8 cellular contexts compared by ENCODE assay signal in genomic region chr12:12726543-12727093, GRCh38. TPM values are rescaled to one million over a fixed set of nuclear protein-coding genes. Genes with fewer than 3 reads are reported as not detected.
DNase-seq lines count a peak whose midpoint lies in the region; ATAC-seq and TF ChIP-seq lines count a peak whose summit lies in the region.

No MANE protein-coding gene starts in this region.

- ATAC-seq in CD4-positive, alpha-beta T cell (ENCODE audit: poor library complexity) = no peak
- no peak for ATAC-seq in activated CD8-positive, alpha-beta T cell treated with anti-CD3 and anti-CD28 coated beads, Interleukin-2, amount 10 ng/mL, durations not matched to agents 7 days and 5 days
- ATAC-seq in GM21423 (IDR thresholded peaks at IDR 0.05; ENCODE audit: unreplicated experiment) = no peak

- no CpG with 5 or more reads among the region's 6 CpGs for WGBS in iPS DF 6.9 (ENCODE audit: insufficient coverage, insufficient read length)
- 9 to 26% (median 22%) methylated on average over 6 of the region's 6 CpGs for WGBS in spleen, 5 donors

- H3K36me3 Mint-ChIP-seq in CD4-positive, alpha-beta T cell (ENCODE audit: low read depth) = peaks cover 60% of the 10 kb centered on the region
- peaks cover 69% of the 10 kb centered on the region for H3K36me3 Mint-ChIP-seq in activated CD8-positive, alpha-beta T cell treated with anti-CD3 and anti-CD28 coated beads, Interleukin-2, amount 10 ng/mL, durations not matched to agents 7 days and 5 days (ENCODE audit: low read depth)

- peaks cover 55% of the 10 kb centered on the region for H3K4me1 Mint-ChIP-seq in CD4-positive, alpha-beta T cell (ENCODE audit: low read depth)
- H3K4me1 Mint-ChIP-seq in activated CD8-positive, alpha-beta T cell treated with anti-CD3 and anti-CD28 coated beads, Interleukin-2, amount 10 ng/mL, durations not matched to agents 7 days and 5 days (ENCODE audit: low read depth) = peaks cover 31% of the 10 kb centered on the region

- TF ChIP-seq CTCF in CD4-positive, alpha-beta T cell (IDR thresholded peaks at IDR 0.05) = no peak
- TF ChIP-seq CTCF in spleen (IDR thresholded peaks at IDR 0.05 in 8 of 11, conservative IDR thresholded peaks at IDR 0.05 in 3 of 11) = no peak

- H3K36me3 ChIP-seq in iPS DF 6.9 (ENCODE audit: control insufficient read depth, insufficient read depth, low read length) = no peaks in the 10 kb centered on the region
- H3K36me3 ChIP-seq in spleen = peaks cover 0 to 11% (median 0%) of the 10 kb centered on the region in 6 donors

- DNase-seq in CD4-positive, alpha-beta T cell = no peak
- DNase-seq in HT1080 (ENCODE audit: low read depth) = peak; percentile 79
- DNase-seq in activated CD8-positive, alpha-beta T cell treated with anti-CD3 and anti-CD28 coated beads, Interleukin-2, amount 10 ng/mL, durations not matched to agents 7 days and 5 days = no peak
- DNase-seq in iPS DF 6.9 (ENCODE audit: low read depth, low spot score) = no peak
- no peak for DNase-seq in spleen
- no peak for DNase-seq in head of caudate nucleus
- DNase-seq in activated CD8-positive, alpha-beta memory T cell treated with anti-CD3 and anti-CD28 coated beads for 24 hours = no peak

- H3K27ac Mint-ChIP-seq in CD4-positive, alpha-beta T cell = peak overlapping the region; percentile 95
- peak overlapping the region; percentile 96 for H3K27ac Mint-ChIP-seq in activated CD8-positive, alpha-beta T cell treated with anti-CD3 and anti-CD28 coated beads, Interleukin-2, amount 10 ng/mL, durations not matched to agents 7 days and 5 days

- no peaks in the 10 kb centered on the region for H3K27me3 ChIP-seq in CD4-positive, alpha-beta T cell (ENCODE audit: control insufficient read depth, insufficient read depth, low read length)
- H3K27me3 ChIP-seq in iPS DF 6.9 (ENCODE audit: control insufficient read depth, insufficient read depth, low read length) = 0 out of 2 replicates have a peak, but pooled peaks cover 2% of the 10 kb centered on the region
- H3K27me3 ChIP-seq in spleen (replicated peaks in 1 of 7) = no peaks in the 10 kb centered on the region

- H3K27me3 Mint-ChIP-seq in CD4-positive, alpha-beta T cell = peaks cover 8% of the 10 kb centered on the region
- H3K27me3 Mint-ChIP-seq in activated CD8-positive, alpha-beta T cell treated with anti-CD3 and anti-CD28 coated beads, Interleukin-2, amount 10 ng/mL, durations not matched to agents 7 days and 5 days (ENCODE audit: low read depth) = no peaks in the 10 kb centered on the region

- no peak for TF ChIP-seq POLR2A in spleen (IDR thresholded peaks at IDR 0.05)

- peak overlapping the region; percentile 91 for H3K27ac ChIP-seq in CD4-positive, alpha-beta T cell (ENCODE audit: low read depth, low read length)
- H3K27ac ChIP-seq in iPS DF 6.9 (ENCODE audit: low read length) = no peak overlapping the region
- H3K27ac ChIP-seq in spleen = peak overlapping the region; percentile 99 to 100 (median 100)

- H3K4me3 Mint-ChIP-seq in CD4-positive, alpha-beta T cell = peak overlapping the region; percentile 98
- H3K4me3 Mint-ChIP-seq in activated CD8-positive, alpha-beta T cell treated with anti-CD3 and anti-CD28 coated beads, Interleukin-2, amount 10 ng/mL, durations not matched to agents 7 days and 5 days = peak overlapping the region; percentile 87

- POLR2A ChIA-PET in CD4-positive, alpha-beta T cell (lab: Charles Lee) = interaction anchor here (1.3 to 16.3 kb wide), 10 partner anchors 10 to 369 kb away, joined by 6 to 441 read pairs (median 19); partner anchors contain the start of genes BORCS5 and CDKN1B
- POLR2A ChIA-PET in activated CD8-positive, alpha-beta T cell treated with anti-CD3 and anti-CD28 coated beads, Interleukin-2, amount 10 ng/mL, durations not matched to agents 7 days and 5 days (lab: Charles Lee) = interaction anchor here (0.8 to 16.1 kb wide), 14 partner anchors 10 to 370 kb away, joined by 3 to 516 read pairs (median 4); partner anchors contain the start of genes BORCS5, CDKN1B, DUSP16 and GPR19

- intact Hi-C loops in CD4-positive, alpha-beta T cell (cut with DNase I, micrococcal nuclease) = loop anchor here (2.0 to 5.0 kb wide), 3 partner anchors 60 to 369 kb away; partner anchors contain the start of genes BORCS5 (in 1 of the 2) and CREBL2 (in 1 of the 2)
- intact Hi-C loops in spleen (cut with DNase I; ENCODE audit: low total_unique reads) = no loop called here
- intact Hi-C loops in head of caudate nucleus (cut with DNase I) = no loop called here

- H3K4me1 ChIP-seq in iPS DF 6.9 (ENCODE audit: control insufficient read depth, insufficient read depth, low read length) = no peaks in the 10 kb centered on the region; the same call in 1 of the 2 replicates
- peaks cover 20 to 58% (median 36%) of the 10 kb centered on the region in 6 donors for H3K4me1 ChIP-seq in spleen

- no peaks in the 10 kb centered on the region for H3K9me3 Mint-ChIP-seq in CD4-positive, alpha-beta T cell
- H3K9me3 Mint-ChIP-seq in activated CD8-positive, alpha-beta T cell treated with anti-CD3 and anti-CD28 coated beads, Interleukin-2, amount 10 ng/mL, durations not matched to agents 7 days and 5 days (ENCODE audit: insufficient read depth) = no peaks in the 10 kb centered on the region

- CTCF ChIA-PET in CD4-positive, alpha-beta T cell (lab: Charles Lee) = interaction anchor here (0.7 to 3.2 kb wide), 4 partner anchors 10 to 399 kb away, joined by 3 to 29 read pairs (median 4); partner anchors contain the start of gene BORCS5
- CTCF ChIA-PET in activated CD8-positive, alpha-beta T cell treated with anti-CD3 and anti-CD28 coated beads, Interleukin-2, amount 10 ng/mL, durations not matched to agents 7 days and 5 days (lab: Charles Lee) = interaction anchor here (0.9 to 3.5 kb wide), 5 partner anchors 8 to 60 kb away, joined by 3 to 66 read pairs (median 8); partner anchors contain the start of gene CDKN1B

- H3K9me3 ChIP-seq in CD4-positive, alpha-beta T cell (ENCODE audit: control insufficient read depth, low read length) = no peaks in the 10 kb centered on the region
- H3K9me3 ChIP-seq in iPS DF 6.9 (ENCODE audit: control insufficient read depth, insufficient read depth, low read length) = no peaks in the 10 kb centered on the region
- H3K9me3 ChIP-seq in spleen = no peaks in the 10 kb centered on the region

- H3K4me3 ChIP-seq in iPS DF 6.9 (ENCODE audit: low read length) = peak overlapping the region; percentile 29; the same call in 1 of the 2 replicates
- peak overlapping the region; percentile 54 to 94 (median 60) for H3K4me3 ChIP-seq in spleen

RNA-seq across cellular contexts. Expression of gene CDKN1B, which starts 9.4 kb away (rescaled TPM):
- total RNA-seq in CD4-positive, alpha-beta T cell = 100 to 1,000 TPM; 352 TPM
- 18.9 and 24.0 TPM in 2 replicates for total RNA-seq in HT1080 (2014; rRNA removed; shearing (Covaris generic))
- polyA plus RNA-seq in HT1080 (2015; cell fraction: cytosol; rRNA removed) = 16.8 and 18.8 TPM in 2 replicates
- polyA plus RNA-seq in HT1080 (2015; cell fraction: nucleus; rRNA removed) = 24.8 and 27.6 TPM in 2 replicates
- 10 to 100 TPM; 90.5 to 96.7 TPM for total RNA-seq in activated CD8-positive, alpha-beta T cell treated with anti-CD3 and anti-CD28 coated beads, Interleukin-2, amount 10 ng/mL, durations not matched to agents 7 days and 5 days
- total RNA-seq in spleen = 10 to 100 TPM; 72.3 to 95.2 (median 79.3) TPM
- 10 to 100 TPM; 34.9 to 49.3 (median 46.4) TPM for polyA plus RNA-seq in spleen

RNA-seq across cellular contexts. Expression of gene GPR19, which starts 30.6 kb away (rescaled TPM):
- total RNA-seq in CD4-positive, alpha-beta T cell = 1 to 10 TPM; 1.1 to 1.9 TPM
- total RNA-seq in HT1080 (2014; rRNA removed; shearing (Covaris generic)) = 0.37 and 0.73 TPM in 2 replicates
- 0.41 and 0.94 TPM in 2 replicates for polyA plus RNA-seq in HT1080 (2015; cell fraction: cytosol; rRNA removed)
- polyA plus RNA-seq in HT1080 (2015; cell fraction: nucleus; rRNA removed) = 1.2 and 3.3 TPM in 2 replicates
- total RNA-seq in activated CD8-positive, alpha-beta T cell treated with anti-CD3 and anti-CD28 coated beads, Interleukin-2, amount 10 ng/mL, durations not matched to agents 7 days and 5 days = 10 to 100 TPM in 1 of 2 experiments, 1 to 10 TPM in 1; 7.9 to 11.0 TPM
- total RNA-seq in spleen = 1 to 10 TPM in 5 of 7 donors, under 1 TPM in 1, not detected in 1; 0.80 to 5.5 (median 1.9) TPM
- polyA plus RNA-seq in spleen = under 1 TPM; 0.35 to 0.74 (median 0.61) TPM

RNA-seq across cellular contexts. Expression of gene APOLD1, which starts 58.8 kb away (rescaled TPM):
- total RNA-seq in CD4-positive, alpha-beta T cell = 1 to 10 TPM; 1.8 to 3.4 TPM
- total RNA-seq in HT1080 (2014; rRNA removed; shearing (Covaris generic)) = 1.8 and 2.8 TPM in 2 replicates
- polyA plus RNA-seq in HT1080 (2015; cell fraction: cytosol; rRNA removed) = 0.69 and 0.71 TPM in 2 replicates
- 0.23 and 0.25 TPM in 2 replicates for polyA plus RNA-seq in HT1080 (2015; cell fraction: nucleus; rRNA removed)
- 10 to 100 TPM; 11.0 to 11.1 TPM for total RNA-seq in activated CD8-positive, alpha-beta T cell treated with anti-CD3 and anti-CD28 coated beads, Interleukin-2, amount 10 ng/mL, durations not matched to agents 7 days and 5 days
- total RNA-seq in spleen = 10 to 100 TPM in 6 of 7 donors, 1 to 10 TPM in 1; 6.1 to 79.5 (median 16.0) TPM
- 1 to 10 TPM; 1.3 to 4.5 (median 2.5) TPM for polyA plus RNA-seq in spleen

Comparison
In these comparisons a context has a peak if more than half of its experiments do, and no peak if none do; other contexts are left out.
1. intact Hi-C loops: an anchor here in CD4-positive, alpha-beta T cell (2.0 to 5.0 kb wide); none called in spleen and head of caudate nucleus.